ENCODE assay signal across 1 cellular context in genomic region chr20:1374246-1374645, GRCh38.
TF ChIP-seq lines count a peak whose summit lies in the region.

No MANE protein-coding gene starts in this region.

TF ChIP-seq in endothelial cell of umbilical vein, 7 proteins besides CTCF, POLR2A, EP300 and RAD21:
- TF ChIP-seq POLR2AphosphoS5 (IDR thresholded peaks at IDR 0.05; ENCODE audit: insufficient read depth, low read depth, low read length) (peak; percentile 8), MAX (IDR thresholded peaks at IDR 0.05; ENCODE audit: insufficient read depth, insufficient read length) (no peak), GATA2 (IDR thresholded peaks at IDR 0.05; ENCODE audit: insufficient read depth, insufficient read length, low read depth, low read length) (no peak)
